15 cellular contexts compared by ENCODE assay signal in the genomic region with DNA sequence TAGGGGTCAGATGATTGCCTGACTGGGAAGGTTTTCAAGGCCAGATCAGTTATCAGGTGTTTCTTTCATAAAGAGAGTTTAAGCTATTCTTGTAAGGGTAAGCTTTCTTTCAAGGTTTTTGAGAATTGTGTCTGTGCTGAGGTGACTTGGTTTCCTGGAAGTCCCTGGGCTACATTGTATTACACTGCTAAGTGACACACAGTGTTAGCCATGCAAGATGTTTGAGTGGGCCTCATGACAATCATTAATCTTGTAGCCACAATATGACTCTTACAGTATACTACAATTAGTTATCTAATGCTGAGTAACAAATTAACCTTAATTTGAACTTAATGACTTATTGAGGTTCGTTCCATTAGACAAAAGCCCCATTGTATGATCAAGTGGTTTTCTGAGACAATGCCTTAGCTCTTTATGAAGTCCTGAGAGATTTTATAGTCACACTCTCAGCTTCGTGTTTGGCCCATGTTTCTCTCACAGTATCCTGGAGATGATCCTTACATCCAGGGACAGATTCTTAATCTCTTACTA.
DNase-seq lines count a peak whose midpoint lies in the region; ATAC-seq, FAIRE-seq and TF ChIP-seq lines count a peak whose summit lies in the region.
"Had no signal": no experiment of that assay in that cellular context is flagged by ENCODE, and none has a peak within 500 bp of the region (broad histone marks: within the 10 kb centered on the region; RNA-seq: fewer than 3 reads in every experiment).

No MANE protein-coding gene starts in this region.

- DNase-seq in mammary epithelial cell (peak; percentile 29), breast epithelium (ENCODE audit: low spot score in 2 of 2) (no peak), RCC 7860 (ENCODE audit: low spot score) (peak; percentile 21), kidney epithelial cell (ENCODE audit: low read depth) (peak; percentile 25), NCI-H774 (lab: John Stamatoyannopoulos, UW) (no peak)
- DNase-seq: CD8-positive, alpha-beta T cell; COR-L47; DND-41; GDM1; H7 had no signal

- CTCF ChIA-PET in mammary epithelial cell (lab: Charles Lee; ENCODE audit: low non-redundant PET) = no interaction called here

- no peaks in the 10 kb centered on the region for H3K4me1 ChIP-seq in mammary epithelial cell (ENCODE audit: insufficient read depth, low read length)
- no peaks in the 10 kb centered on the region for H3K4me1 ChIP-seq in breast epithelium

- ATAC-seq in GM19395 (IDR thresholded peaks at IDR 0.05; ENCODE audit: unreplicated experiment) (no peak), HG03025 (IDR thresholded peaks at IDR 0.05; ENCODE audit: low FRiP score, unreplicated experiment) (no peak)
- ATAC-seq: CD8-positive, alpha-beta T cell; GM23338 had no signal

- TF ChIP-seq POLR2A in breast epithelium (IDR thresholded peaks at IDR 0.05) = no peak

- H3K27ac ChIP-seq in mammary epithelial cell (ENCODE audit: insufficient read depth, low read depth, low read length) (no peak overlapping the region), breast epithelium (no peak overlapping the region)
- H3K27ac ChIP-seq: 22Rv1 had no signal

- no TSS peak for BruUV-seq in mammary epithelial cell (replicated peaks; lab: Mats Ljungman, UMichigan)

- in situ Hi-C loops in mammary epithelial cell (cut with MboI; ENCODE audit: low sequenced_read_pairs in 2 of 2) = no loop called here

- no peaks in the 10 kb centered on the region for H4K20me1 ChIP-seq in mammary epithelial cell (ENCODE audit: insufficient read depth, low read length)

- no peaks in the 10 kb centered on the region for H3K9me3 ChIP-seq in mammary epithelial cell (replicated peaks; ENCODE audit: insufficient read depth, low read length)
- H3K9me3 ChIP-seq in breast epithelium = no peaks in the 10 kb centered on the region

- intact Hi-C loops in mammary epithelial cell (cut with micrococcal nuclease) (no loop called here), breast epithelium (cut with DNase I; ENCODE audit: low total_unique reads) (no loop called here)

- peak; percentile 50 for FAIRE-seq in RCC 7860 (lab: Jason Lieb, UNC)
- FAIRE-seq: GM12892 had no signal

- H3K36me3 ChIP-seq in mammary epithelial cell (ENCODE audit: insufficient read depth, low read length) (no peaks in the 10 kb centered on the region), breast epithelium (no peaks in the 10 kb centered on the region), kidney epithelial cell (ENCODE audit: control insufficient read depth, insufficient read depth, low read length) (no peaks in the 10 kb centered on the region)

- no peak overlapping the region for H2AFZ ChIP-seq in mammary epithelial cell (ENCODE audit: low read depth, low read length)
- H2AFZ ChIP-seq: GM23338 had no signal

- TF ChIP-seq CTCF in mammary epithelial cell (conservative IDR thresholded peaks at IDR 0.05 in 1 of 2, IDR thresholded peaks at IDR 0.05 in 1 of 2; ENCODE audit: extremely low read depth in 1 of 2, insufficient read depth in 1 of 2, low read depth in 1 of 2, low read length in 2 of 2) (no peak), breast epithelium (IDR thresholded peaks at IDR 0.05) (no peak), kidney epithelial cell (IDR thresholded peaks at IDR 0.05; ENCODE audit: insufficient read depth, low read length, poor library complexity, severe bottlenecking) (no peak)

- no peaks in the 10 kb centered on the region for H3K79me2 ChIP-seq in mammary epithelial cell (ENCODE audit: insufficient read depth, low read length)

- no peaks in the 10 kb centered on the region for H3K27me3 ChIP-seq in mammary epithelial cell (ENCODE audit: insufficient read depth, low read length)
- H3K27me3 ChIP-seq in breast epithelium = no peaks in the 10 kb centered on the region
- H3K27me3 ChIP-seq in kidney epithelial cell (ENCODE audit: control insufficient read depth, insufficient read depth, low read length) = no peaks in the 10 kb centered on the region

- H3K4me2 ChIP-seq in mammary epithelial cell (ENCODE audit: insufficient read depth, low read depth, low read length) = no peak overlapping the region
- H3K4me2 ChIP-seq: GM23338 had no signal

- H3K9ac ChIP-seq in mammary epithelial cell (ENCODE audit: insufficient read depth, low read length) = no peak overlapping the region

- 0% methylated on average over 2 of the region's 2 CpGs for WGBS in mammary epithelial cell (ENCODE audit: low coverage, missing lambda C conversion rate)

- H3K4me3 ChIP-seq in mammary epithelial cell (replicated peaks in 1 of 3; ENCODE audit: insufficient read depth in 1 of 3, low read depth in 2 of 3, low read length in 3 of 3) = no peak overlapping the region
- H3K4me3 ChIP-seq in breast epithelium = no peak overlapping the region
- H3K4me3 ChIP-seq in kidney epithelial cell (ENCODE audit: low read depth, low read length) = no peak overlapping the region
- H3K4me3 ChIP-seq: GM23338 had no signal

- dilution Hi-C loops in mammary epithelial cell (cut with HindIII; ENCODE audit: low sequenced_read_pairs) = no loop called here

Comparison
In these comparisons a context has a peak if more than half of its experiments do, and no peak if none do; other contexts are left out.
1. DNase-seq: peak in mammary epithelial cell (single experiment), RCC 7860 (single experiment) and kidney epithelial cell (single experiment); none in breast epithelium (0 of 2) and NCI-H774 (single experiment).